Comparison of ENCODE assay signal across 8 cellular contexts in the genomic region with DNA sequence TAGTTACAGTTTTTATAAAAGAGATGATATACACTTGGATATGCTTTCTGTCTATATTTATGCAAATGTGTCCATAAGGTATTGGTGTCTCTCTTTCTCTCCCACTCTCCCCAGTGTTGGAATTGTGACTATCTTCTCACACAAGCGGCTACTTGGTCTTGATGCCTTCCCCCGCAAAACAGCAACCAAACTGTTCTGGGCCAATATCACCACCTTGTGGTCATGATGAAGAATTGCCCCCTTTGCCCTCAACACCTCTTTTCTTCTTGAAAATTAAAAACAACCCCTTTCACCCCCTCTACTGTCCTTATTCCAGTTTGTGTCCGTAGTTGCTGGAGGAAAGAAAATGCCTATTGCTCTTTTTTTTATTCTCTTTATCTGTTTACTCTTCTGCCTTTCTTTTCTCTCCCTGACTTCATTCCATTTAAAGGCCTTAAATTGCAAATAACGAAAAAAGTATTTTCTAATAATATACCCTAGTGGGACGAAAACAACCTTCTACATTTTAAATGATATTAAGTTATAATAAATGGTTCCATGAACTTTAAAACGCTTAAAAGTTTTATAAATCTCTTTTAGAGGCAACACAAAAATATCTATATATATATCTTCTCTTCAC.
DNase-seq lines count a peak whose midpoint lies in the region; ATAC-seq, FAIRE-seq and TF ChIP-seq lines count a peak whose summit lies in the region.

No MANE protein-coding gene starts in this region.

- CTCF ChIA-PET in endothelial cell of umbilical vein (lab: Charles Lee) = no interaction called here

- no peak overlapping the region for H3K4me2 ChIP-seq in endothelial cell of umbilical vein (ENCODE audit: insufficient read depth, low read length)

- no peaks in the 10 kb centered on the region for H3K4me1 ChIP-seq in RWPE2 (ENCODE audit: insufficient read depth, poor library complexity, severe bottlenecking)
- H3K4me1 ChIP-seq in endothelial cell of umbilical vein (ENCODE audit: control insufficient read depth, extremely low read depth, insufficient read depth, low read length) = no peaks in the 10 kb centered on the region
- H3K4me1 ChIP-seq in kidney (ENCODE audit: control insufficient read depth in 1 of 2, insufficient read depth in 1 of 2, low read depth in 1 of 2, low read length in 2 of 2) = no peaks in the 10 kb centered on the region

- dilution Hi-C loops in endothelial cell of umbilical vein (cut with MboI; ENCODE audit: extremely low pct_ligation_motif_present, low sequenced_read_pairs) = no loop called here

- H3K27me3 Mint-ChIP-seq in stimulated activated naive B cell treated with anti-CD40 and anti-IgM and Interleukin-4, amounts not matched to agents 10 μg/mL and 1 μg/mL and 100 μg/mL, for 72 hours = no peaks in the 10 kb centered on the region

- no peak overlapping the region for H3K27ac Mint-ChIP-seq in stimulated activated naive B cell treated with anti-CD40 and anti-IgM and Interleukin-4, amounts not matched to agents 10 μg/mL and 1 μg/mL and 100 μg/mL, for 72 hours

- no peak overlapping the region for H3K9ac ChIP-seq in endothelial cell of umbilical vein (replicated peaks; ENCODE audit: extremely low read depth, insufficient read depth, low read length)
- no peak overlapping the region for H3K9ac ChIP-seq in kidney (ENCODE audit: low read length in 2 of 2)

- FAIRE-seq in endothelial cell of umbilical vein (lab: Jason Lieb, UNC) (no peak), kidney (lab: Jason Lieb, UNC) (no peak)

- H3K79me2 ChIP-seq in endothelial cell of umbilical vein (ENCODE audit: control insufficient read depth, insufficient read depth, low read length) = no peaks in the 10 kb centered on the region

- H4K20me1 ChIP-seq in endothelial cell of umbilical vein (replicated peaks; ENCODE audit: control insufficient read depth, extremely low read depth, insufficient read depth, low read length) = no peaks in the 10 kb centered on the region

- POLR2A ChIA-PET in endothelial cell of umbilical vein (lab: Charles Lee) = no interaction called here

- DNase-seq in EL = peak; percentile 27
- DNase-seq in HL-60 (ENCODE audit: low read depth in 1 of 2, low spot score in 1 of 2) = peak; percentile 58 to 70
- no peak for DNase-seq in RWPE2 (ENCODE audit: low spot score)
- peak; percentile 8 for DNase-seq in endothelial cell of umbilical vein (ENCODE audit: low read depth, low spot score)
- DNase-seq in stimulated activated naive B cell treated with anti-CD40 and anti-IgM and Interleukin-4, amounts not matched to agents 10 μg/mL and 1 μg/mL and 100 μg/mL, for 72 hours = no peak
- no peak for DNase-seq in activated effector memory CD4-positive, alpha-beta T cell treated with Interleukin-2 at 50 U/mL for 16 hours
- no peak for DNase-seq in kidney
- no peak for DNase-seq in NCI-H187 (lab: John Stamatoyannopoulos, UW)

- TF ChIP-seq CTCF in HL-60 (IDR thresholded peaks at IDR 0.05; ENCODE audit: insufficient read depth, low read length) = peak; percentile 60
- TF ChIP-seq CTCF in RWPE2 (IDR thresholded peaks at IDR 0.05; ENCODE audit: poor library complexity, severe bottlenecking) = peak; percentile 50
- peak; percentile 27 to 34 for TF ChIP-seq CTCF in endothelial cell of umbilical vein (IDR thresholded peaks at IDR 0.05; ENCODE audit: extremely low read depth in 1 of 2, insufficient read depth in 1 of 2, low read depth in 1 of 2, low read length in 2 of 2)
- no peak for TF ChIP-seq CTCF in kidney (IDR thresholded peaks at IDR 0.05; ENCODE audit: borderline replicate concordance, extremely low read depth, insufficient read depth)

- H3K4me3 Mint-ChIP-seq in stimulated activated naive B cell treated with anti-CD40 and anti-IgM and Interleukin-4, amounts not matched to agents 10 μg/mL and 1 μg/mL and 100 μg/mL, for 72 hours = no peak overlapping the region

- H2AFZ ChIP-seq in endothelial cell of umbilical vein (ENCODE audit: low read depth, low read length) = no peak overlapping the region

- intact Hi-C loops in endothelial cell of umbilical vein (cut with micrococcal nuclease) (loop anchor here (1.0 to 10.0 kb wide), 3 partner anchors 65 to 227 kb away; a partner anchor contains a TSS), kidney (cut with DNase I) (no loop called here)

- peaks cover 49 to 83% of the 10 kb centered on the region in 2 donors for H3K36me3 Mint-ChIP-seq in stimulated activated naive B cell treated with anti-CD40 and anti-IgM and Interleukin-4, amounts not matched to agents 10 μg/mL and 1 μg/mL and 100 μg/mL, for 72 hours

- H3K4me3 ChIP-seq in HL-60 (replicated peaks; ENCODE audit: insufficient read depth, low read length) = no peak overlapping the region
- H3K4me3 ChIP-seq in RWPE2 (ENCODE audit: severe bottlenecking) = no peak overlapping the region
- no peak overlapping the region for H3K4me3 ChIP-seq in endothelial cell of umbilical vein (replicated peaks in 1 of 3; ENCODE audit: insufficient read depth in 1 of 3, low read depth in 1 of 3, low read length in 3 of 3)
- no peak overlapping the region for H3K4me3 ChIP-seq in kidney (ENCODE audit: low read length in 2 of 2)

- no peaks in the 10 kb centered on the region for H3K9me1 ChIP-seq in endothelial cell of umbilical vein (replicated peaks; ENCODE audit: control insufficient read depth, extremely low read depth, insufficient read depth, low read length)

- H3K36me3 ChIP-seq in RWPE2 (ENCODE audit: low read depth) (no peaks in the 10 kb centered on the region), endothelial cell of umbilical vein (ENCODE audit: control insufficient read depth in 2 of 2, extremely low read depth in 1 of 2, insufficient read depth in 2 of 2, low read length in 2 of 2) (no peaks in the 10 kb centered on the region), kidney (ENCODE audit: control insufficient read depth in 1 of 2, insufficient read depth in 2 of 2, low read length in 2 of 2) (no peaks in the 10 kb centered on the region)

- peaks cover 2 to 3% of the 10 kb centered on the region in 2 donors for H3K9me3 Mint-ChIP-seq in stimulated activated naive B cell treated with anti-CD40 and anti-IgM and Interleukin-4, amounts not matched to agents 10 μg/mL and 1 μg/mL and 100 μg/mL, for 72 hours

- no peaks in the 10 kb centered on the region for H3K27me3 ChIP-seq in HL-60 (ENCODE audit: insufficient read depth, poor library complexity, severe bottlenecking)
- peaks cover 12% of the 10 kb centered on the region for H3K27me3 ChIP-seq in RWPE2 (ENCODE audit: insufficient read depth, poor library complexity, severe bottlenecking)
- H3K27me3 ChIP-seq in endothelial cell of umbilical vein (ENCODE audit: control insufficient read depth in 2 of 2, insufficient read depth in 2 of 2, low read length in 2 of 2) = peaks cover 0 to 2% of the 10 kb centered on the region in 2 experiments

- H3K9me3 ChIP-seq in RWPE2 (ENCODE audit: severe bottlenecking) (peaks cover 4% of the 10 kb centered on the region), endothelial cell of umbilical vein (replicated peaks; ENCODE audit: control insufficient read depth, insufficient read depth, low read length) (no peaks in the 10 kb centered on the region), kidney (ENCODE audit: control insufficient read depth in 1 of 2, low read length in 2 of 2) (peaks cover 0 to 8% of the 10 kb centered on the region in 2 donors)

- peaks cover 47 to 59% of the 10 kb centered on the region in 2 donors for H3K4me1 Mint-ChIP-seq in stimulated activated naive B cell treated with anti-CD40 and anti-IgM and Interleukin-4, amounts not matched to agents 10 μg/mL and 1 μg/mL and 100 μg/mL, for 72 hours

- BruUV-seq in endothelial cell of umbilical vein (replicated peaks; lab: Mats Ljungman, UMichigan) = no TSS peak

- H3K27ac ChIP-seq in HL-60 (replicated peaks) (no peak overlapping the region), RWPE2 (ENCODE audit: poor library complexity, severe bottlenecking) (no peak overlapping the region), endothelial cell of umbilical vein (ENCODE audit: insufficient read depth, low read depth, low read length) (no peak overlapping the region), kidney (ENCODE audit: low read depth in 2 of 2, low read length in 2 of 2) (no peak overlapping the region)

- no peak for TF ChIP-seq POLR2A in endothelial cell of umbilical vein (IDR thresholded peaks at IDR 0.05; ENCODE audit: low read depth, low read length)

- no peak for ATAC-seq in RWPE2 (ENCODE audit: low read depth)
- peak; percentile 31 to 46 for ATAC-seq in stimulated activated naive B cell treated with anti-CD40 and anti-IgM and Interleukin-4, amounts not matched to agents 10 μg/mL and 1 μg/mL and 100 μg/mL, for 72 hours (replicated peaks)

TF ChIP-seq in endothelial cell of umbilical vein, 7 proteins besides CTCF, POLR2A, EP300 and RAD21:
- TF ChIP-seq GATA2 (IDR thresholded peaks at IDR 0.05; ENCODE audit: insufficient read depth, insufficient read length, low read depth, low read length) (no peak), FOS (IDR thresholded peaks at IDR 0.05; ENCODE audit: borderline replicate concordance, insufficient read depth, low read length) (no peak), JUN (IDR thresholded peaks at IDR 0.05; ENCODE audit: borderline replicate concordance, insufficient read depth, insufficient read length, low read depth) (no peak), EZH2 (IDR thresholded peaks at IDR 0.05; ENCODE audit: borderline replicate concordance, low read depth, low read length, severe bottlenecking) (no peak), MYC (IDR thresholded peaks at IDR 0.05; ENCODE audit: low read depth, low read length) (no peak), POLR2AphosphoS5 (IDR thresholded peaks at IDR 0.05; ENCODE audit: insufficient read depth, low read depth, low read length) (no peak)
- TF ChIP-seq, protein P1, sequence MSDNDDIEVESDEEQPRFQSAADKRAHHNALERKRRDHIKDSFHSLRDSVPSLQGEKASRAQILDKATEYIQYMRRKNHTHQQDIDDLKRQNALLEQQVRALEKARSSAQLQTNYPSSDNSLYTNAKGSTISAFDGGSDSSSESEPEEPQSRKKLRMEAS (IDR thresholded peaks at IDR 0.05; ENCODE audit: insufficient read depth, insufficient read length) = no peak

Comparison
In these comparisons a context has a peak if more than half of its experiments do, and no peak if none do; other contexts are left out.
1. DNase-seq: peak in EL (single experiment), HL-60 (2 of 2) and endothelial cell of umbilical vein (single experiment); none in RWPE2 (single experiment), stimulated activated naive B cell treated with anti-CD40 and anti-IgM and Interleukin-4, amounts not matched to agents 10 μg/mL and 1 μg/mL and 100 μg/mL, for 72 hours (single experiment), activated effector memory CD4-positive, alpha-beta T cell treated with Interleukin-2 at 50 U/mL for 16 hours (single experiment), kidney (single experiment) and NCI-H187 (0 of 2).